Comparison of ENCODE assay signal across 1 cellular context in genomic region chr19:36528194-36528920, GRCh38.
TF ChIP-seq lines count a peak whose summit lies in the region.

ZNF260 (minus strand) TSS chr19:36528271; CDS start chr19:36515238, 13,033 bp downstream.

TF ChIP-seq in HepG2, 621 proteins besides CTCF, POLR2A, EP300 and RAD21 (continued from another document and continues in another):
- TF ChIP-seq AHDC1 (CRISPR knock-in tag; IDR thresholded peaks at IDR 0.05; ENCODE audit: borderline replicate concordance) = no peak; the same call in 1 of the 2 replicates
- peak; percentile 76 for TF ChIP-seq ZGPAT (CRISPR knock-in tag; IDR thresholded peaks at IDR 0.05)
- TF ChIP-seq ASH2L (IDR thresholded peaks at IDR 0.05; ENCODE audit: insufficient read length, low read depth, low read length) = peak; percentile 93
- peak; percentile 76; the same call in 1 of the 2 replicates for TF ChIP-seq ZNF616 (CRISPR knock-in tag; IDR thresholded peaks at IDR 0.05; ENCODE audit: low read depth)
- peak; percentile 90 for TF ChIP-seq E2F1 (CRISPR knock-in tag; IDR thresholded peaks at IDR 0.05)
- 0 out of 2 replicates have a peak, but pooled peaks have one; percentile 19 for TF ChIP-seq ZBTB7B (CRISPR knock-in tag; IDR thresholded peaks at IDR 0.05)
- TF ChIP-seq ETV5 (CRISPR knock-in tag; IDR thresholded peaks at IDR 0.05; ENCODE audit: borderline replicate concordance) = peak; percentile 56
- TF ChIP-seq MAF1 (CRISPR knock-in tag; IDR thresholded peaks at IDR 0.05; ENCODE audit: borderline replicate concordance) = 0 out of 2 replicates have a peak, but pooled peaks have one; percentile 37
- no peak for TF ChIP-seq ZNF549 (CRISPR knock-in tag; IDR thresholded peaks at IDR 0.05)
- no peak for TF ChIP-seq ZBTB8A (CRISPR knock-in tag; IDR thresholded peaks at IDR 0.05; ENCODE audit: borderline replicate concordance, low read depth)
- TF ChIP-seq NCOA1 (CRISPR knock-in tag; IDR thresholded peaks at IDR 0.05) = no peak
- TF ChIP-seq HHEX (CRISPR knock-in tag; IDR thresholded peaks at IDR 0.05) = no peak
- no peak for TF ChIP-seq FOXK2 (IDR thresholded peaks at IDR 0.05)
- no peak for TF ChIP-seq EED (CRISPR knock-in tag; IDR thresholded peaks at IDR 0.05)
- TF ChIP-seq NR2F2 (IDR thresholded peaks at IDR 0.05; ENCODE audit: borderline replicate concordance, low read depth) = peak; percentile 25; the same call in 1 of the 2 replicates
- peak; percentile 61 for TF ChIP-seq HOXA5 (CRISPR knock-in tag; IDR thresholded peaks at IDR 0.05)
- peak; percentile 66; the same call in 1 of the 2 replicates for TF ChIP-seq ZNF563 (CRISPR knock-in tag; IDR thresholded peaks at IDR 0.05)
- TF ChIP-seq ZNF101 (CRISPR knock-in tag; IDR thresholded peaks at IDR 0.05; ENCODE audit: borderline replicate concordance, low read depth) = no peak
- TF ChIP-seq IKZF4 (CRISPR knock-in tag; IDR thresholded peaks at IDR 0.05; ENCODE audit: borderline replicate concordance, low read depth, not compliant biosample characterization) = peak; percentile 82
- peak; percentile 38; the same call in 1 of the 2 replicates for TF ChIP-seq MED1 (CRISPR knock-in tag; IDR thresholded peaks at IDR 0.05)
- peak; percentile 89 for TF ChIP-seq KAT8 (CRISPR knock-in tag; IDR thresholded peaks at IDR 0.05)
- TF ChIP-seq SNAI1 (CRISPR knock-in tag; IDR thresholded peaks at IDR 0.05; ENCODE audit: borderline replicate concordance) = peak; percentile 81; the same call in 1 of the 2 replicates
- 0 out of 2 replicates have a peak, but pooled peaks have one; percentile 24 for TF ChIP-seq KLF11 (CRISPR knock-in tag; IDR thresholded peaks at IDR 0.05)
- TF ChIP-seq ZNF740 (CRISPR knock-in tag; IDR thresholded peaks at IDR 0.05) = no peak
- peak; percentile 51; the same call in 1 of the 2 replicates for TF ChIP-seq ZNF343 (CRISPR knock-in tag; IDR thresholded peaks at IDR 0.05)
- TF ChIP-seq HMGXB4 (CRISPR knock-in tag; IDR thresholded peaks at IDR 0.05; ENCODE audit: borderline replicate concordance in 1 of 2, low read depth in 1 of 2) = peak in 1 of 2 experiments; percentile 22; a peak in 2 of 4 replicates
- peak; percentile 77 for TF ChIP-seq SP4 (CRISPR knock-in tag; IDR thresholded peaks at IDR 0.05)
- peak; percentile 89 for TF ChIP-seq ZNF605 (CRISPR knock-in tag; IDR thresholded peaks at IDR 0.05)
- no peak for TF ChIP-seq TFE3 (CRISPR knock-in tag; IDR thresholded peaks at IDR 0.05)
- peak; percentile 76; the same call in 1 of the 2 replicates for TF ChIP-seq NFRKB (IDR thresholded peaks at IDR 0.05)
- peak; percentile 99 for TF ChIP-seq ZNF121 (CRISPR knock-in tag; IDR thresholded peaks at IDR 0.05)
- TF ChIP-seq RFXAP (CRISPR knock-in tag; IDR thresholded peaks at IDR 0.05; ENCODE audit: borderline replicate concordance) = peak; percentile 67
- TF ChIP-seq TGIF2 (CRISPR knock-in tag; IDR thresholded peaks at IDR 0.05) = peak; percentile 60
- TF ChIP-seq NKX3-1 (CRISPR knock-in tag; IDR thresholded peaks at IDR 0.05) = 0 out of 2 replicates have a peak, but pooled peaks have one; percentile 19
- no peak for TF ChIP-seq NONO (IDR thresholded peaks at IDR 0.05)
- peak; percentile 33 for TF ChIP-seq NONO (CRISPR knock-in tag; conservative IDR thresholded peaks at IDR 0.05)
- 0 out of 2 replicates have a peak, but pooled peaks have one; percentile 22 for TF ChIP-seq NFYC (CRISPR knock-in tag; IDR thresholded peaks at IDR 0.05)
- 0 out of 2 replicates have a peak, but pooled peaks have one; percentile 64 for TF ChIP-seq ZNF136 (CRISPR knock-in tag; IDR thresholded peaks at IDR 0.05; ENCODE audit: low read depth)
- TF ChIP-seq REL (CRISPR knock-in tag; conservative IDR thresholded peaks at IDR 0.05) = peak; percentile 22; the same call in 1 of the 2 replicates
- peak; percentile 73 for TF ChIP-seq RBM39 (IDR thresholded peaks at IDR 0.05; ENCODE audit: low read depth, low read length, poor library complexity, severe bottlenecking)
- peak; percentile 85 for TF ChIP-seq RBFOX2 (IDR thresholded peaks at IDR 0.05; ENCODE audit: low read depth, low read length)
- peak; percentile 44 for TF ChIP-seq TEAD3 (CRISPR knock-in tag; optimal IDR thresholded peaks at IDR 0.05; ENCODE audit: borderline replicate concordance)
- TF ChIP-seq THAP7 (CRISPR knock-in tag; IDR thresholded peaks at IDR 0.05) = no peak
- no peak for TF ChIP-seq RFX1 (IDR thresholded peaks at IDR 0.05)
- TF ChIP-seq ZNF33B (CRISPR knock-in tag; IDR thresholded peaks at IDR 0.05) = no peak; the same call in 1 of the 2 replicates
- TF ChIP-seq SUZ12 (IDR thresholded peaks at IDR 0.05; ENCODE audit: low read depth, low read length) = peak; percentile 61
- peak; percentile 89 for TF ChIP-seq GABPB1 (CRISPR knock-in tag; IDR thresholded peaks at IDR 0.05)
- TF ChIP-seq DMAP1 (CRISPR knock-in tag; IDR thresholded peaks at IDR 0.05) = peak; percentile 67; the same call in 1 of the 2 replicates
- peak; percentile 72 for TF ChIP-seq FOSL2 (CRISPR knock-in tag; IDR thresholded peaks at IDR 0.05)
- peak; percentile 24; the same call in 1 of the 2 replicates for TF ChIP-seq ZNF274 (CRISPR knock-in tag; IDR thresholded peaks at IDR 0.05)
- no peak; the same call in 1 of the 2 replicates for TF ChIP-seq TOE1 (CRISPR knock-in tag; IDR thresholded peaks at IDR 0.05)
- TF ChIP-seq HNRNPUL1 (IDR thresholded peaks at IDR 0.05; ENCODE audit: low read depth, low read length) = no peak
- TF ChIP-seq HOXA3 (CRISPR knock-in tag; IDR thresholded peaks at IDR 0.05) = peak; percentile 50; the same call in 1 of the 2 replicates
- TF ChIP-seq ZNF501 (CRISPR knock-in tag; IDR thresholded peaks at IDR 0.05) = peak; percentile 95
- TF ChIP-seq ARNTL (CRISPR knock-in tag; IDR thresholded peaks at IDR 0.05) = peak; percentile 93
- no peak for TF ChIP-seq ZNF614 (CRISPR knock-in tag; IDR thresholded peaks at IDR 0.05; ENCODE audit: borderline replicate concordance)
- peak; percentile 92 for TF ChIP-seq ZNF143 (CRISPR knock-in tag; IDR thresholded peaks at IDR 0.05)
